8 cellular contexts compared by ENCODE assay signal in genomic region chr9:3732077-3733038, GRCh38.
DNase-seq lines count a peak whose midpoint lies in the region; ATAC-seq and FAIRE-seq lines count a peak whose summit lies in the region.

No MANE protein-coding gene starts in this region.

- peaks cover 24% of the 10 kb centered on the region for H3K4me1 Mint-ChIP-seq in activated T-helper 1 cell treated with anti-CD3 and anti-CD28 coated beads, Interleukin-12 subunit alpha, Interleukin-12 subunit beta, Interleukin-2, Interleukin-4 antibody, amounts not matched to agents 30 ng/mL and 10 ng/mL and 1 ng/mL, durations not matched to agents 14 hours and 24 hours and 36 hours (ENCODE audit: low read depth)

- no peaks in the 10 kb centered on the region for H3K27me3 Mint-ChIP-seq in activated T-helper 1 cell treated with anti-CD3 and anti-CD28 coated beads, Interleukin-12 subunit alpha, Interleukin-12 subunit beta, Interleukin-2, Interleukin-4 antibody, amounts not matched to agents 30 ng/mL and 10 ng/mL and 1 ng/mL, durations not matched to agents 14 hours and 24 hours and 36 hours (ENCODE audit: insufficient read depth)

- no peak overlapping the region for H3K4me3 Mint-ChIP-seq in activated T-helper 1 cell treated with anti-CD3 and anti-CD28 coated beads, Interleukin-12 subunit alpha, Interleukin-12 subunit beta, Interleukin-2, Interleukin-4 antibody, amounts not matched to agents 30 ng/mL and 10 ng/mL and 1 ng/mL, durations not matched to agents 14 hours and 24 hours and 36 hours

- H3K9me3 Mint-ChIP-seq in activated T-helper 1 cell treated with anti-CD3 and anti-CD28 coated beads, Interleukin-12 subunit alpha, Interleukin-12 subunit beta, Interleukin-2, Interleukin-4 antibody, amounts not matched to agents 30 ng/mL and 10 ng/mL and 1 ng/mL, durations not matched to agents 14 hours and 24 hours and 36 hours, result no peaks in the 10 kb centered on the region

- peak overlapping the region; percentile 40 for H3K27ac Mint-ChIP-seq in activated T-helper 1 cell treated with anti-CD3 and anti-CD28 coated beads, Interleukin-12 subunit alpha, Interleukin-12 subunit beta, Interleukin-2, Interleukin-4 antibody, amounts not matched to agents 30 ng/mL and 10 ng/mL and 1 ng/mL, durations not matched to agents 14 hours and 24 hours and 36 hours

- peak; percentile 93 for ATAC-seq in GM21529 (IDR thresholded peaks at IDR 0.05; ENCODE audit: unreplicated experiment)

- peak; percentile 51 for FAIRE-seq in frontal cortex (lab: Jason Lieb, UNC)

- intact Hi-C loops in activated T-helper 1 cell treated with anti-CD3 and anti-CD28 coated beads, Interleukin-12 subunit alpha, Interleukin-12 subunit beta, Interleukin-2, Interleukin-4 antibody, amounts not matched to agents 30 ng/mL and 10 ng/mL and 1 ng/mL, durations not matched to agents 14 hours and 24 hours and 36 hours (cut with micrococcal nuclease), result loop anchor here (1.0 to 10.0 kb wide), 14 partner anchors 14 to 875 kb away; partner anchors contain the start of gene RFX3

- DNase-seq in GF-D8 (lab: John Stamatoyannopoulos, UW), result peak; percentile 46
- peak; percentile 93 for DNase-seq in HT-29 (ENCODE audit: low spot score)
- DNase-seq in NCI-H774 (lab: John Stamatoyannopoulos, UW), result peak; percentile 83
- peak; percentile 41 for DNase-seq in activated T-helper 1 cell treated with anti-CD3 and anti-CD28 coated beads, Interleukin-12 subunit alpha, Interleukin-12 subunit beta, Interleukin-2, Interleukin-4 antibody, amounts not matched to agents 30 ng/mL and 10 ng/mL and 1 ng/mL, durations not matched to agents 14 hours and 24 hours and 36 hours (ENCODE audit: low spot score)
- peak; percentile 58 for DNase-seq in frontal cortex (ENCODE audit: low spot score in 2 of 2)
- DNase-seq in occipital lobe (lab: John Stamatoyannopoulos, UW), result peak; percentile 6
- DNase-seq in activated gamma-delta T cell treated with Interleukin-2 at 50 U/mL for 16 hours, result no peak

- no peaks in the 10 kb centered on the region for H3K36me3 Mint-ChIP-seq in activated T-helper 1 cell treated with anti-CD3 and anti-CD28 coated beads, Interleukin-12 subunit alpha, Interleukin-12 subunit beta, Interleukin-2, Interleukin-4 antibody, amounts not matched to agents 30 ng/mL and 10 ng/mL and 1 ng/mL, durations not matched to agents 14 hours and 24 hours and 36 hours (ENCODE audit: low read depth)
